18 cellular contexts compared by ENCODE assay signal in genomic region chr15:48888836-48889235, GRCh38. TPM values are rescaled to one million over a fixed set of nuclear protein-coding genes. Genes with fewer than 3 reads are reported as not detected.
DNase-seq lines count a peak whose midpoint lies in the region; ATAC-seq and TF ChIP-seq lines count a peak whose summit lies in the region.
"Had no signal": no experiment of that assay in that cellular context is flagged by ENCODE, and none has a peak within 500 bp of the region (broad histone marks: within the 10 kb centered on the region; RNA-seq: fewer than 3 reads in every experiment).

No MANE protein-coding gene starts in this region.

- no peaks in the 10 kb centered on the region for H3K27me3 Mint-ChIP-seq in chondrocyte (ENCODE audit: low read depth)

- BruUV-seq in A673 (replicated peaks; lab: Mats Ljungman, UMichigan), result no TSS peak

- H2BK120ac ChIP-seq in mesenchymal stem cell (ENCODE audit: low read depth, low read length), result no peak overlapping the region

- no peaks in the 10 kb centered on the region for H3K36me3 ChIP-seq in mesenchymal stem cell (ENCODE audit: control insufficient read depth in 1 of 2, insufficient read depth in 2 of 2, low read depth in 1 of 2, low read length in 2 of 2)
- no peaks in the 10 kb centered on the region for H3K36me3 ChIP-seq in aorta (ENCODE audit: control insufficient read depth in 1 of 2, insufficient read depth in 2 of 2, low read length in 1 of 2)
- H3K36me3 ChIP-seq in A673 (ENCODE audit: insufficient read depth, low read length, poor library complexity, severe bottlenecking), result no peaks in the 10 kb centered on the region
- H3K36me3 ChIP-seq: BLaER1 treated with 17β-estradiol and CSF1 and Interleukin-3, amounts not matched to agents 10 nM and 100 nM; right lobe of liver had no signal

- DNase-seq in NCI-H446 treated with DMSO at 0.1 percent for 48 hours (lab: John Stamatoyannopoulos, UW) (peak; percentile 5), chondrocyte (ENCODE audit: low spot score) (no peak), mesenchymal stem cell (no peak), aorta (no peak), HPDE6-E6E7 (ENCODE audit: extremely low spot score) (no peak), A673 (ENCODE audit: low spot score) (no peak), mucosa of gallbladder (ENCODE audit: low spot score) (no peak)
- DNase-seq: activated B cell treated with CpG ODN at 0.5 μM for 24 hours, cerebellar nuclear complex, Kasumi-1, kidney glomerular epithelial cell, midbrain, NCI-H1105, NCI-H2107, NCI-H526, right lobe of liver, SIG-M5 had no signal

- H3K27ac ChIP-seq in mesenchymal stem cell (ENCODE audit: low read length, poor library complexity, severe bottlenecking), result peak overlapping the region; percentile 33
- H3K27ac ChIP-seq in aorta (ENCODE audit: low read depth in 1 of 2, low read length in 2 of 2), result peak overlapping the region; percentile 43 to 59
- H3K27ac ChIP-seq in A673 (ENCODE audit: low read depth, low read length, poor library complexity, severe bottlenecking), result no peak overlapping the region
- H3K27ac ChIP-seq: BLaER1 treated with 17β-estradiol and CSF1 and Interleukin-3, amounts not matched to agents 10 nM and 100 nM; right lobe of liver had no signal

- H4K91ac ChIP-seq in mesenchymal stem cell (ENCODE audit: low read length), result no peak overlapping the region

- H3K79me1 ChIP-seq in mesenchymal stem cell (replicated peaks; ENCODE audit: low read length, poor library complexity, severe bottlenecking), result no peaks in the 10 kb centered on the region

- no peaks in the 10 kb centered on the region for H3K36me3 Mint-ChIP-seq in chondrocyte (ENCODE audit: low read depth)

- no peak overlapping the region for H2BK12ac ChIP-seq in mesenchymal stem cell (ENCODE audit: low read length in 2 of 2)

- no peak overlapping the region for H3K4me2 ChIP-seq in mesenchymal stem cell (ENCODE audit: low read length, poor library complexity, severe bottlenecking)

- H3K9me3 ChIP-seq in mesenchymal stem cell (ENCODE audit: control insufficient read depth, low read length), result no peaks in the 10 kb centered on the region
- H3K9me3 ChIP-seq in aorta (ENCODE audit: control insufficient read depth, low read length), result no peaks in the 10 kb centered on the region
- H3K9me3 ChIP-seq in A673 (ENCODE audit: low read depth, low read length, poor library complexity, severe bottlenecking), result no peaks in the 10 kb centered on the region
- H3K9me3 ChIP-seq: BLaER1 treated with 17β-estradiol and CSF1 and Interleukin-3, amounts not matched to agents 10 nM and 100 nM; right lobe of liver had no signal

- H3K14ac ChIP-seq in mesenchymal stem cell (ENCODE audit: low read length in 2 of 2), result no peak overlapping the region

- H2BK5ac ChIP-seq in mesenchymal stem cell (ENCODE audit: low read depth, low read length, poor library complexity, severe bottlenecking), result no peak overlapping the region

- no peak overlapping the region for H2AK5ac ChIP-seq in mesenchymal stem cell (ENCODE audit: low read length, severe bottlenecking)

- CTCF ChIA-PET in A673 (lab: Charles Lee), result no interaction called here

- H3K9me3 Mint-ChIP-seq in chondrocyte (ENCODE audit: low read depth), result no peaks in the 10 kb centered on the region
- H3K9me3 Mint-ChIP-seq: activated B cell treated with CpG ODN at 0.5 μM for 24 hours had no signal

- H4K8ac ChIP-seq in mesenchymal stem cell (ENCODE audit: low read length), result no peak overlapping the region

- 87% methylated on average over 1 of the region's 1 CpG for WGBS in mesenchymal stem cell
- 5 to 8% methylated on average over 1 of the region's 1 CpG for WGBS in aorta, 2 donors

- TF ChIP-seq CTCF in chondrocyte (IDR thresholded peaks at IDR 0.05), result no peak
- no peak for TF ChIP-seq CTCF in A673 (conservative IDR thresholded peaks at IDR 0.05; ENCODE audit: low read depth, low read length)

- no peak overlapping the region for H2BK15ac ChIP-seq in mesenchymal stem cell (ENCODE audit: low read depth, poor library complexity, severe bottlenecking)

- H3K4me3 Mint-ChIP-seq in chondrocyte (ENCODE audit: unreplicated experiment), result no peak overlapping the region
- H3K4me3 Mint-ChIP-seq: activated B cell treated with CpG ODN at 0.5 μM for 24 hours had no signal

- H3K27me3 ChIP-seq in mesenchymal stem cell (ENCODE audit: control insufficient read depth in 1 of 2, insufficient read depth in 1 of 2, low read length in 2 of 2) (no peaks in the 10 kb centered on the region), aorta (ENCODE audit: control insufficient read depth in 1 of 2, insufficient read depth in 2 of 2, low read length in 1 of 2) (no peaks in the 10 kb centered on the region), A673 (replicated peaks; ENCODE audit: insufficient read depth, low read depth, low read length, poor library complexity) (no peaks in the 10 kb centered on the region)
- H3K27me3 ChIP-seq: BLaER1 treated with 17β-estradiol and CSF1 and Interleukin-3, amounts not matched to agents 10 nM and 100 nM; right lobe of liver had no signal

- H3K4me3 ChIP-seq in mesenchymal stem cell (ENCODE audit: insufficient read depth in 1 of 2, low read depth in 1 of 2, low read length in 2 of 2) (peak overlapping the region in 1 of 2 experiments; percentile 22), aorta (ENCODE audit: low read length in 2 of 2) (no peak overlapping the region), A673 (ENCODE audit: low read depth, low read length, poor library complexity, severe bottlenecking) (no peak overlapping the region)
- H3K4me3 ChIP-seq: BLaER1 treated with 17β-estradiol and CSF1 and Interleukin-3, amounts not matched to agents 10 nM and 100 nM; right lobe of liver had no signal

- peak overlapping the region; percentile 62 for H3K27ac Mint-ChIP-seq in chondrocyte (ENCODE audit: unreplicated experiment)
- H3K27ac Mint-ChIP-seq: activated B cell treated with CpG ODN at 0.5 μM for 24 hours had no signal

- peaks cover 78% of the 10 kb centered on the region for H3K4me1 Mint-ChIP-seq in chondrocyte (ENCODE audit: low read depth)
- H3K4me1 Mint-ChIP-seq: activated B cell treated with CpG ODN at 0.5 μM for 24 hours had no signal

- intact Hi-C loops in aorta (cut with DNase I), result no loop called here
- intact Hi-C loops in A673 (cut with micrococcal nuclease; ENCODE audit: unreplicated experiment), result no loop called here

- POLR2A ChIA-PET in A673 (lab: Charles Lee; ENCODE audit: low non-redundant PET), result no interaction called here

- no peak overlapping the region for H3K18ac ChIP-seq in mesenchymal stem cell (ENCODE audit: low read depth in 1 of 2, low read length in 2 of 2)

- no peak overlapping the region for H2AFZ ChIP-seq in mesenchymal stem cell (ENCODE audit: low read depth, low read length)

- ATAC-seq in aorta (ENCODE audit: low FRiP score), result peak; percentile 50
- ATAC-seq: right lobe of liver had no signal

- H3K4ac ChIP-seq in mesenchymal stem cell (ENCODE audit: low read depth in 1 of 2, low read length in 2 of 2), result no peak overlapping the region

- H3K9ac ChIP-seq in mesenchymal stem cell (ENCODE audit: low read length), result peak overlapping the region; percentile 54
- H3K9ac ChIP-seq: BLaER1 treated with 17β-estradiol and CSF1 and Interleukin-3, amounts not matched to agents 10 nM and 100 nM had no signal

- no peak overlapping the region for H3K23ac ChIP-seq in mesenchymal stem cell (ENCODE audit: low read length in 2 of 2)

- peaks cover 1% of the 10 kb centered on the region for H3K4me1 ChIP-seq in mesenchymal stem cell (ENCODE audit: control insufficient read depth, insufficient read depth, low read depth, low read length)
- H3K4me1 ChIP-seq in aorta (ENCODE audit: control insufficient read depth in 1 of 2, insufficient read depth in 2 of 2, low read length in 2 of 2), result peaks cover 0 to 3% of the 10 kb centered on the region in 2 donors
- peaks cover 4% of the 10 kb centered on the region for H3K4me1 ChIP-seq in A673 (ENCODE audit: insufficient read depth, low read length, poor library complexity, severe bottlenecking)
- H3K4me1 ChIP-seq: right lobe of liver had no signal

RNA-seq across cellular contexts. Expression of gene EID1, which starts 10.9 kb away (rescaled TPM):
- 118 to 202 TPM (median 122 TPM) in 3 replicates for total RNA-seq in chondrocyte
- polyA plus RNA-seq in mesenchymal stem cell (2013, experiment 1 of 2), result 264 TPM
- polyA plus RNA-seq in mesenchymal stem cell (2013, experiment 2 of 2), result 277 TPM
- total RNA-seq in aorta, result 100 to 1,000 TPM; 152 to 169 TPM
- 100 to 1,000 TPM; 245 to 333 TPM for polyA plus RNA-seq in aorta
- total RNA-seq in A673 (2021), result 128 and 137 TPM in 2 replicates
- total RNA-seq in mucosa of gallbladder, result 182 TPM
